ENCODE assay signal across 21 cellular contexts in genomic region chr3:25581823-25582222, GRCh38.
DNase-seq lines count a peak whose midpoint lies in the region; ATAC-seq and TF ChIP-seq lines count a peak whose summit lies in the region.
"Had no signal": no experiment of that assay in that cellular context is flagged by ENCODE, and none has a peak within 500 bp of the region (broad histone marks: within the 10 kb centered on the region; RNA-seq: fewer than 3 reads in every experiment).

No MANE protein-coding gene starts in this region.

- peaks cover 14 to 15% of the 10 kb centered on the region in 2 experiments; a peak in 2 of 4 replicates for H3K4me1 ChIP-seq in SK-N-SH (ENCODE audit: control insufficient read depth in 1 of 2, insufficient read depth in 2 of 2, low read depth in 1 of 2, low read length in 1 of 2)
- no peaks in the 10 kb centered on the region for H3K4me1 ChIP-seq in psoas muscle
- H3K4me1 ChIP-seq in foreskin keratinocyte, result no peaks in the 10 kb centered on the region
- H3K4me1 ChIP-seq: sigmoid colon had no signal

- no peaks in the 10 kb centered on the region for H3K27me3 ChIP-seq in SK-N-SH (ENCODE audit: insufficient read depth)
- no peaks in the 10 kb centered on the region for H3K27me3 ChIP-seq in psoas muscle (ENCODE audit: insufficient read depth in 3 of 3, low read length in 2 of 3)
- no peaks in the 10 kb centered on the region for H3K27me3 ChIP-seq in foreskin keratinocyte
- H3K27me3 ChIP-seq: sigmoid colon had no signal

- DNase-seq in HFFc6, result no peak
- no peak for DNase-seq in SK-N-SH
- DNase-seq in islet precursor cell, result peak; percentile 45
- no peak for DNase-seq in psoas muscle
- DNase-seq in foreskin keratinocyte, result no peak
- DNase-seq in MV-4-11 (lab: John Stamatoyannopoulos, UW), result no peak
- DNase-seq: activated CD4-positive, alpha-beta T cell treated with anti-CD3 and anti-CD28 coated beads, Interleukin-2, amount 50 U/mL, for 1 hour; CD4-positive, alpha-beta T cell; GDM1; Karpas-422; left cardiac atrium; natural killer cell; NCI-H1105 treated with DMSO at 0.1 percent for 48 hours; NCI-H2029 treated with DMSO at 0.1 percent for 48 hours; NCI-H446 treated with DMSO at 0.1 percent for 48 hours; sigmoid colon; substantia nigra; T-helper 2 cell had no signal

- no peaks in the 10 kb centered on the region for H4K20me1 ChIP-seq in SK-N-SH (ENCODE audit: insufficient read depth)

- peak overlapping the region in 1 of 2 experiments; percentile 93; a peak in 3 of 4 replicates for H3K27ac ChIP-seq in SK-N-SH (ENCODE audit: low read depth in 2 of 2, low read length in 1 of 2)
- H3K27ac ChIP-seq in psoas muscle, result peak overlapping the region; percentile 25
- H3K27ac ChIP-seq in foreskin keratinocyte, result no peak overlapping the region
- H3K27ac ChIP-seq: coronary artery, sigmoid colon had no signal

- CTCF ChIA-PET in SK-N-SH (lab: Yijun Ruan, JAX), result interaction anchor here (1.2 to 1.6 kb wide), 3 partner anchors 12 to 901 kb away, joined by 3 to 6 read pairs (median 5); no protein-coding TSS in a partner anchor

- H3K79me2 ChIP-seq in SK-N-SH (ENCODE audit: insufficient read depth), result no peaks in the 10 kb centered on the region; the same call in 1 of the 2 replicates

- TF ChIP-seq CTCF in HFFc6 (IDR thresholded peaks at IDR 0.05) (no peak), SK-N-SH (IDR thresholded peaks at IDR 0.05) (no peak), psoas muscle (IDR thresholded peaks at IDR 0.05) (no peak), foreskin keratinocyte (conservative IDR thresholded peaks at IDR 0.05) (no peak)

- no peaks in the 10 kb centered on the region for H3K36me3 Mint-ChIP-seq in HFFc6 (ENCODE audit: low read depth)
- H3K36me3 Mint-ChIP-seq: memory B cell, natural killer cell had no signal

- peak overlapping the region; percentile 64; the same call in 1 of the 2 replicates for H3K9ac ChIP-seq in SK-N-SH

- H3K27ac Mint-ChIP-seq in HFFc6, result peak overlapping the region; percentile 99
- H3K27ac Mint-ChIP-seq: CD4-positive, alpha-beta T cell; memory B cell; natural killer cell had no signal

- H3K27me3 Mint-ChIP-seq in HFFc6 (ENCODE audit: insufficient read depth), result peaks cover 8% of the 10 kb centered on the region

- peaks cover 19% of the 10 kb centered on the region for H3F3A ChIP-seq in SK-N-SH (replicated peaks; ENCODE audit: insufficient read depth)

- no peak for TF ChIP-seq EP300 in SK-N-SH (IDR thresholded peaks at IDR 0.05; ENCODE audit: borderline replicate concordance in 1 of 2, low read depth in 1 of 2, low read length in 1 of 2)

- no peaks in the 10 kb centered on the region for H3K9me3 Mint-ChIP-seq in HFFc6
- H3K9me3 Mint-ChIP-seq: CD4-positive, alpha-beta T cell; memory B cell; natural killer cell had no signal

- 45% methylated on average over 3 of the region's 3 CpGs for WGBS in SK-N-SH (ENCODE audit: low lambda C conversion rate)
- WGBS in psoas muscle, 3 donors, result 93 to 98% (median 96%) methylated on average over 3 of the region's 3 CpGs

- intact Hi-C loops in psoas muscle (cut with DNase I), result loop anchor here in 1 of 2 donors (10.0 kb wide), 1 partner anchor 547 kb away; no protein-coding TSS in a partner anchor

- POLR2A ChIA-PET in SK-N-SH (lab: Yijun Ruan, JAX), result no interaction called here

- H2AFZ ChIP-seq in SK-N-SH (ENCODE audit: low read depth), result no peak overlapping the region

- H3K9me2 ChIP-seq in SK-N-SH, result no peaks in the 10 kb centered on the region

- peak overlapping the region; percentile 57; the same call in 1 of the 2 replicates for H3K4me3 Mint-ChIP-seq in HFFc6
- H3K4me3 Mint-ChIP-seq: CD4-positive, alpha-beta T cell; memory B cell; natural killer cell had no signal

- H3K4me2 ChIP-seq in SK-N-SH, result 0 out of 2 replicates have a peak overlapping the region, but pooled peaks have one; percentile 46

- H3K9me3 ChIP-seq in SK-N-SH (no peaks in the 10 kb centered on the region), psoas muscle (no peaks in the 10 kb centered on the region)
- H3K9me3 ChIP-seq: sigmoid colon had no signal

- peaks cover 58% of the 10 kb centered on the region for H3K4me1 Mint-ChIP-seq in HFFc6 (ENCODE audit: low read depth)
- H3K4me1 Mint-ChIP-seq: memory B cell, natural killer cell had no signal

- H3K36me3 ChIP-seq in SK-N-SH (replicated peaks in 1 of 2; ENCODE audit: control insufficient read depth in 1 of 2, insufficient read depth in 2 of 2, low read length in 1 of 2), result no peaks in the 10 kb centered on the region
- peaks cover 0 to 7% of the 10 kb centered on the region in 2 donors for H3K36me3 ChIP-seq in psoas muscle (ENCODE audit: insufficient read depth in 1 of 2, low read depth in 1 of 2)

- TF ChIP-seq RAD21 in SK-N-SH (IDR thresholded peaks at IDR 0.05; ENCODE audit: low read length), result no peak

- ATAC-seq in psoas muscle (peak in 3 of 4 donors; percentile 25 to 44 (median 39)), foreskin keratinocyte (no peak), HG03039 (IDR thresholded peaks at IDR 0.05; ENCODE audit: unreplicated experiment) (no peak)
- ATAC-seq: natural killer cell had no signal

- H3K4me3 ChIP-seq in SK-N-SH (ENCODE audit: low read depth in 2 of 2, low read length in 1 of 2) (no peak overlapping the region), psoas muscle (no peak overlapping the region)
- H3K4me3 ChIP-seq: coronary artery, sigmoid colon had no signal

TF ChIP-seq in SK-N-SH, 30 proteins besides CTCF, POLR2A, EP300 and RAD21 (continues in another document):
- TF ChIP-seq ZBTB33 (IDR thresholded peaks at IDR 0.05; ENCODE audit: borderline replicate concordance, low read depth) (no peak), NFIC (IDR thresholded peaks at IDR 0.05; ENCODE audit: borderline replicate concordance) (no peak), MXI1 (IDR thresholded peaks at IDR 0.05; ENCODE audit: low read depth, low read length) (no peak), FOSL2 (IDR thresholded peaks at IDR 0.05; ENCODE audit: borderline replicate concordance, low read depth) (no peak), USF2 (IDR thresholded peaks at IDR 0.05; ENCODE audit: borderline replicate concordance, low read depth, low read length) (no peak), TCF12 (IDR thresholded peaks at IDR 0.05) (no peak), REST (IDR thresholded peaks at IDR 0.05; ENCODE audit: low read depth, low read length) (no peak), JUND (IDR thresholded peaks at IDR 0.05) (no peak), GABPA (IDR thresholded peaks at IDR 0.05; ENCODE audit: low read depth) (no peak), CHD2 (IDR thresholded peaks at IDR 0.05; ENCODE audit: low read length, partially characterized antibody) (no peak), POLR2AphosphoS5 (IDR thresholded peaks at IDR 0.05; ENCODE audit: low read depth, low read length) (no peak)

Comparison
In these comparisons a context has a peak if more than half of its experiments do, and no peak if none do; other contexts are left out.
1. ATAC-seq: peak in psoas muscle (3 of 4); none in foreskin keratinocyte (single experiment) and HG03039 (single experiment).